In genomic region chr14:35051796-35052195, GRCh38 we compare ENCODE assay signal across 19 cellular contexts. TPM values are rescaled to one million over a fixed set of nuclear protein-coding genes. Genes with fewer than 3 reads are reported as not detected.
DNase-seq lines count a peak whose midpoint lies in the region; FAIRE-seq and TF ChIP-seq lines count a peak whose summit lies in the region.
"Had no signal": no experiment of that assay in that cellular context is flagged by ENCODE, and none has a peak within 500 bp of the region (broad histone marks: within the 10 kb centered on the region; RNA-seq: fewer than 3 reads in every experiment).

No MANE protein-coding gene starts in this region.

- H3K79me2 ChIP-seq in astrocyte (ENCODE audit: insufficient read depth, low read length): peaks cover 45% of the 10 kb centered on the region

- no peak overlapping the region for H3K27ac ChIP-seq in astrocyte (ENCODE audit: low read depth, low read length)
- H3K27ac ChIP-seq in skeletal muscle tissue (ENCODE audit: low read depth, low read length): peak overlapping the region; percentile 75
- H3K27ac ChIP-seq: BLaER1 treated with 17β-estradiol and CSF1 and Interleukin-3, amounts not matched to agents 10 nM and 100 nM had no signal

- no peak overlapping the region for H3K27ac Mint-ChIP-seq in astrocyte (ENCODE audit: unreplicated experiment)
- H3K27ac Mint-ChIP-seq: activated CD4-positive, alpha-beta T cell treated with anti-CD3 and anti-CD28 coated beads, Interleukin-2, amount 10 ng/mL, durations not matched to agents 24 days and 14 days; activated naive CD8-positive, alpha-beta T cell treated with anti-CD3 and anti-CD28 coated beads, Interleukin-2, amount 10 ng/mL, durations not matched to agents 7 days and 5 days had no signal

- no peak overlapping the region for H3K4me3 Mint-ChIP-seq in astrocyte (ENCODE audit: unreplicated experiment)
- H3K4me3 Mint-ChIP-seq: activated CD4-positive, alpha-beta T cell treated with anti-CD3 and anti-CD28 coated beads, Interleukin-2, amount 10 ng/mL, durations not matched to agents 24 days and 14 days; activated naive CD8-positive, alpha-beta T cell treated with anti-CD3 and anti-CD28 coated beads, Interleukin-2, amount 10 ng/mL, durations not matched to agents 7 days and 5 days; activated T-cell treated with anti-CD3 and anti-CD28 coated beads, Interleukin-2, amount 50 U/mL, for 4 hours had no signal

- H3K27me3 ChIP-seq in astrocyte (ENCODE audit: insufficient read depth, low read length) (no peaks in the 10 kb centered on the region), skeletal muscle tissue (ENCODE audit: control insufficient read depth in 3 of 3, insufficient read depth in 3 of 3, low read length in 3 of 3) (no peaks in the 10 kb centered on the region)
- H3K27me3 ChIP-seq: BLaER1 treated with 17β-estradiol and CSF1 and Interleukin-3, amounts not matched to agents 10 nM and 100 nM had no signal

- no peak overlapping the region for H3K4me3 ChIP-seq in astrocyte (ENCODE audit: insufficient read depth, low read depth, low read length)
- no peak overlapping the region for H3K4me3 ChIP-seq in skeletal muscle tissue (ENCODE audit: low read length in 3 of 3)
- H3K4me3 ChIP-seq: BLaER1 treated with 17β-estradiol and CSF1 and Interleukin-3, amounts not matched to agents 10 nM and 100 nM; psoas muscle had no signal

- peak; percentile 77 for DNase-seq in LHCN-M2 (ENCODE audit: low read depth)
- DNase-seq in astrocyte (ENCODE audit: low read depth): peak; percentile 32
- DNase-seq in glomerular visceral epithelial cell (ENCODE audit: extremely low spot score): peak; percentile 8
- DNase-seq in T1000 (lab: John Stamatoyannopoulos, UW): no peak
- DNase-seq in COLO829 (ENCODE audit: low spot score): no peak
- no peak for DNase-seq in stimulated activated CD4-positive, alpha-beta T cell treated with anti-CD3 and anti-CD28 coated beads, Interleukin-2, amount 100 ng/mL, for 48 hours
- DNase-seq: activated CD4-positive, alpha-beta T cell treated with anti-CD3 and anti-CD28 coated beads, Interleukin-2, amount 10 ng/mL, durations not matched to agents 24 days and 14 days; activated naive CD8-positive, alpha-beta T cell treated with anti-CD3 and anti-CD28 coated beads, Interleukin-2, amount 10 ng/mL, durations not matched to agents 7 days and 5 days; activated T-cell treated with anti-CD3 and anti-CD28 coated beads, Interleukin-2, amount 50 U/mL, for 4 hours; DND-41; hypothalamus; NCI-H1105; NCI-H2227 treated with DMSO at 0.1 percent for 48 hours; NK-92 treated with Interleukin-12 subunit alpha and Interleukin-12 subunit beta, amount 100 ng/mL, for 24 hours; psoas muscle; SHP77; substantia nigra had no signal

- H4K20me1 ChIP-seq in astrocyte (ENCODE audit: insufficient read depth, low read length): peaks cover 12% of the 10 kb centered on the region
- H4K20me1 ChIP-seq: BLaER1 treated with 17β-estradiol and CSF1 and Interleukin-3, amounts not matched to agents 10 nM and 100 nM had no signal

- H3K9me3 ChIP-seq in astrocyte (ENCODE audit: insufficient read depth, low read depth, low read length) (no peaks in the 10 kb centered on the region), skeletal muscle tissue (ENCODE audit: control insufficient read depth in 3 of 3, low read length in 3 of 3) (no peaks in the 10 kb centered on the region)
- H3K9me3 ChIP-seq: BLaER1 treated with 17β-estradiol and CSF1 and Interleukin-3, amounts not matched to agents 10 nM and 100 nM; psoas muscle had no signal

- no peak overlapping the region for H2AFZ ChIP-seq in astrocyte (ENCODE audit: low read depth, low read length)

- H3K9me3 Mint-ChIP-seq in astrocyte (ENCODE audit: unreplicated experiment): no peaks in the 10 kb centered on the region
- H3K9me3 Mint-ChIP-seq: activated CD4-positive, alpha-beta T cell treated with anti-CD3 and anti-CD28 coated beads, Interleukin-2, amount 10 ng/mL, durations not matched to agents 24 days and 14 days; activated naive CD8-positive, alpha-beta T cell treated with anti-CD3 and anti-CD28 coated beads, Interleukin-2, amount 10 ng/mL, durations not matched to agents 7 days and 5 days; activated T-cell treated with anti-CD3 and anti-CD28 coated beads, Interleukin-2, amount 50 U/mL, for 4 hours had no signal

- H3K36me3 ChIP-seq in astrocyte (ENCODE audit: insufficient read depth, low read length) (peaks cover 14% of the 10 kb centered on the region), skeletal muscle tissue (ENCODE audit: control insufficient read depth in 3 of 3, insufficient read depth in 3 of 3, low read length in 3 of 3) (peaks cover 4 to 5% (median 5%) of the 10 kb centered on the region in 3 donors)

- H3K4me2 ChIP-seq in astrocyte (ENCODE audit: low read length): no peak overlapping the region
- H3K4me2 ChIP-seq: BLaER1 treated with 17β-estradiol and CSF1 and Interleukin-3, amounts not matched to agents 10 nM and 100 nM had no signal

- TF ChIP-seq CTCF in astrocyte (IDR thresholded peaks at IDR 0.05; ENCODE audit: insufficient read depth, low read depth, low read length): no peak

- no peaks in the 10 kb centered on the region for H3K27me3 Mint-ChIP-seq in astrocyte (ENCODE audit: low read depth, unreplicated experiment)
- H3K27me3 Mint-ChIP-seq: activated CD4-positive, alpha-beta T cell treated with anti-CD3 and anti-CD28 coated beads, Interleukin-2, amount 10 ng/mL, durations not matched to agents 24 days and 14 days; activated naive CD8-positive, alpha-beta T cell treated with anti-CD3 and anti-CD28 coated beads, Interleukin-2, amount 10 ng/mL, durations not matched to agents 7 days and 5 days had no signal

- H3K4me1 Mint-ChIP-seq in astrocyte (ENCODE audit: low read depth, unreplicated experiment): peaks cover 14% of the 10 kb centered on the region

- H3K9ac ChIP-seq in astrocyte (ENCODE audit: low read length): no peak overlapping the region
- no peak overlapping the region for H3K9ac ChIP-seq in skeletal muscle tissue (ENCODE audit: low read depth in 1 of 3, low read length in 3 of 3)
- H3K9ac ChIP-seq: BLaER1 treated with 17β-estradiol and CSF1 and Interleukin-3, amounts not matched to agents 10 nM and 100 nM had no signal

- H3K36me3 Mint-ChIP-seq in astrocyte (ENCODE audit: low read depth, unreplicated experiment): no peaks in the 10 kb centered on the region

- no peak for FAIRE-seq in astrocyte (lab: Jason Lieb, UNC)

- H3K4me1 ChIP-seq in astrocyte (ENCODE audit: insufficient read depth, low read length) (peaks cover 3% of the 10 kb centered on the region), skeletal muscle tissue (ENCODE audit: control insufficient read depth in 3 of 3, insufficient read depth in 3 of 3, low read length in 3 of 3) (peaks cover 8 to 13% (median 9%) of the 10 kb centered on the region in 3 donors)

RNA-seq across cellular contexts. Expression of gene FAM177A1, which starts 5.7 kb away (rescaled TPM):
- total RNA-seq in LHCN-M2 (2014; rRNA removed) (58.6 and 61.2 TPM in 2 replicates), astrocyte (94.8 and 99.0 TPM in 2 replicates), skeletal muscle tissue (13.6 TPM)
- 67.7 TPM for polyA plus RNA-seq in LHCN-M2 (2012)

Comparison
In these comparisons a context has a peak if more than half of its experiments do, and no peak if none do; other contexts are left out.
1. DNase-seq: peak in LHCN-M2 (single experiment), astrocyte (single experiment) and glomerular visceral epithelial cell (single experiment); none in T1000 (single experiment), COLO829 (single experiment) and stimulated activated CD4-positive, alpha-beta T cell treated with anti-CD3 and anti-CD28 coated beads, Interleukin-2, amount 100 ng/mL, for 48 hours (0 of 2).